14 cellular contexts compared by ENCODE assay signal in the genomic region with DNA sequence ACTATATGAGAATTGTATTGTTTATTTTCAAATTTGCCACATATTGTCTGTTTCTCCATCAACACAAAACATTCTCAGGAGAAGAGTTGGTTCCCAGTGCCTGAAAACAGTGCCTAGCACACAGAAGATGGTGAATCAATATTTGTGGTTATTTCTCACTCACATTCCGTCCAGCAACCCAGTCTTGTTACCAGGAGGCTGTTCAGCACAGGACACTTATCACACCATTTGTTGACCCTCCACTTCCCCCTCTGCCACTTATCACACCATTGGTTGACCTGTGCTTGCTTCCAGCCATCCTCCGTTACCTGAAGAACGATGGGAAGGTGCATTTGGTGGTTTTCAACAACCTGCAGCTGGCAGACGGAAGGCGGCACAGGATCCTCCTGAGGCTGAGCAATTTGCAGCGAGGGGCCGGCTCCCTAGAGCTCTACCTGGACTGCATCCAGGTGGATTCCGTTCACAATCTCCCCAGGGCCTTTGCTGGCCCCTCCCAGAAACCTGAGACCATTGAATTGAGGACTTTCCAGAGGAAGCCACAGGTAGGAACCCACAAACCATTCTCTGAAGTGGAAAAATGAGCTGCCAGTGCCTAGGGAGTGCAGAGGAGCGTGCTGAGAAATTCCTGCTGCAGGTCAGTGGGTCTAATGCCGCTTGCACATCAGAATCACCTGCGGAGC. TPM values are rescaled to one million over a fixed set of nuclear protein-coding genes. Genes with fewer than 3 reads are reported as not detected.
DNase-seq lines count a peak whose midpoint lies in the region; TF ChIP-seq lines count a peak whose summit lies in the region.
"Had no signal": no experiment of that assay in that cellular context is flagged by ENCODE, and none has a peak within 500 bp of the region (broad histone marks: within the 10 kb centered on the region; RNA-seq: fewer than 3 reads in every experiment).

No MANE protein-coding gene starts in this region.

- no peak overlapping the region for H2AFZ ChIP-seq in SK-N-SH (ENCODE audit: low read depth)

- intact Hi-C loops in Calu3 (cut with micrococcal nuclease; ENCODE audit: unreplicated experiment) = no loop called here

- peaks cover 11% of the 10 kb centered on the region for H3K27me3 Mint-ChIP-seq in Calu3 (ENCODE audit: unreplicated experiment)
- no peaks in the 10 kb centered on the region for H3K27me3 Mint-ChIP-seq in glutamatergic neuron (ENCODE audit: unreplicated experiment)

- POLR2A ChIA-PET in HEK293T (lab: Yijun Ruan, JAX) = no interaction called here
- POLR2A ChIA-PET in SK-N-SH (lab: Yijun Ruan, JAX) = no interaction called here

- no peaks in the 10 kb centered on the region for H3K36me3 ChIP-seq in SK-N-SH (replicated peaks in 1 of 2; ENCODE audit: control insufficient read depth in 1 of 2, insufficient read depth in 2 of 2, low read length in 1 of 2)
- H3K36me3 ChIP-seq: esophagus muscularis mucosa, WERI-Rb-1 had no signal

- H3K79me2 ChIP-seq in SK-N-SH (ENCODE audit: insufficient read depth) = no peaks in the 10 kb centered on the region

- peak; percentile 75 for DNase-seq in Calu3
- peak; percentile 93 for DNase-seq in NCI-H1436 (lab: John Stamatoyannopoulos, UW)
- DNase-seq in NCI-H748 treated with DMSO at 0.1 percent for 48 hours (lab: John Stamatoyannopoulos, UW) = peak; percentile 68
- peak; percentile 56 for DNase-seq in iPS-NIHi11 (ENCODE audit: low spot score)
- DNase-seq in HEK293T (ENCODE audit: extremely low spot score) = no peak
- DNase-seq in glutamatergic neuron = no peak
- no peak for DNase-seq in SK-N-SH
- no peak for DNase-seq in NCI-H2227 (lab: John Stamatoyannopoulos, UW; ENCODE audit: unreplicated experiment)
- DNase-seq: activated naive CD8-positive, alpha-beta T cell treated with anti-CD3 and anti-CD28 coated beads, Interleukin-2, amount 10 ng/mL, durations not matched to agents 7 days and 5 days; hippocampal formation; psoas muscle; stimulated activated CD4-positive, alpha-beta T cell treated with anti-CD3 and anti-CD28 coated beads, Interleukin-2, amount 100 ng/mL, for 24 hours; WERI-Rb-1 had no signal

- H3K9me3 ChIP-seq in SK-N-SH = no peaks in the 10 kb centered on the region
- H3K9me3 ChIP-seq: esophagus muscularis mucosa, psoas muscle had no signal

- no peak overlapping the region for H3K4me3 ChIP-seq in SK-N-SH (ENCODE audit: low read depth in 2 of 2, low read length in 1 of 2)
- H3K4me3 ChIP-seq: esophagus muscularis mucosa, psoas muscle had no signal

- TF ChIP-seq CTCF in Calu3 (IDR thresholded peaks at IDR 0.05; ENCODE audit: unreplicated experiment) = no peak
- TF ChIP-seq CTCF in glutamatergic neuron (IDR thresholded peaks at IDR 0.05; ENCODE audit: partially characterized antibody, unreplicated experiment) = no peak
- TF ChIP-seq CTCF in SK-N-SH (IDR thresholded peaks at IDR 0.05) = no peak

- H3K4me2 ChIP-seq in SK-N-SH = no peak overlapping the region

- peak overlapping the region; percentile 42 for H3K4me3 Mint-ChIP-seq in Calu3 (ENCODE audit: low read depth, unreplicated experiment)
- H3K4me3 Mint-ChIP-seq in glutamatergic neuron (ENCODE audit: unreplicated experiment) = no peak overlapping the region
- H3K4me3 Mint-ChIP-seq: activated naive CD8-positive, alpha-beta T cell treated with anti-CD3 and anti-CD28 coated beads, Interleukin-2, amount 10 ng/mL, durations not matched to agents 7 days and 5 days had no signal

- peaks cover 17% of the 10 kb centered on the region for H3K4me1 Mint-ChIP-seq in Calu3 (ENCODE audit: low read depth, unreplicated experiment)
- H3K4me1 Mint-ChIP-seq in glutamatergic neuron (ENCODE audit: low read depth, unreplicated experiment) = no peaks in the 10 kb centered on the region
- H3K4me1 Mint-ChIP-seq: activated naive CD8-positive, alpha-beta T cell treated with anti-CD3 and anti-CD28 coated beads, Interleukin-2, amount 10 ng/mL, durations not matched to agents 7 days and 5 days had no signal

- no peak overlapping the region for H3K27ac ChIP-seq in SK-N-SH (ENCODE audit: low read depth in 2 of 2, low read length in 1 of 2)
- H3K27ac ChIP-seq: esophagus muscularis mucosa, psoas muscle, WERI-Rb-1 had no signal

- H3K4me1 ChIP-seq in SK-N-SH (ENCODE audit: control insufficient read depth in 1 of 2, insufficient read depth in 2 of 2, low read depth in 1 of 2, low read length in 1 of 2) = peaks cover 0 to 2% of the 10 kb centered on the region in 2 experiments; a peak in 1 of 4 replicates
- H3K4me1 ChIP-seq: esophagus muscularis mucosa, psoas muscle had no signal

- no peak overlapping the region for H3K9ac ChIP-seq in SK-N-SH

- H3F3A ChIP-seq in SK-N-SH (replicated peaks; ENCODE audit: insufficient read depth) = no peaks in the 10 kb centered on the region

- TF ChIP-seq EP300 in SK-N-SH (IDR thresholded peaks at IDR 0.05; ENCODE audit: borderline replicate concordance in 1 of 2, low read depth in 1 of 2, low read length in 1 of 2) = no peak

- no peaks in the 10 kb centered on the region for H4K20me1 ChIP-seq in SK-N-SH (ENCODE audit: insufficient read depth)

- no peaks in the 10 kb centered on the region; the same call in 1 of the 2 replicates for H3K27me3 ChIP-seq in SK-N-SH (ENCODE audit: insufficient read depth)
- H3K27me3 ChIP-seq: esophagus muscularis mucosa had no signal

- 76% methylated on average over 8 of the region's 11 CpGs for WGBS in SK-N-SH (ENCODE audit: low lambda C conversion rate)

- H3K36me3 Mint-ChIP-seq in Calu3 (ENCODE audit: insufficient read depth, unreplicated experiment) (no peaks in the 10 kb centered on the region), glutamatergic neuron (ENCODE audit: unreplicated experiment) (no peaks in the 10 kb centered on the region)
- H3K36me3 Mint-ChIP-seq: activated naive CD8-positive, alpha-beta T cell treated with anti-CD3 and anti-CD28 coated beads, Interleukin-2, amount 10 ng/mL, durations not matched to agents 7 days and 5 days had no signal

- no peaks in the 10 kb centered on the region for H3K9me2 ChIP-seq in SK-N-SH

- no TSS peak for BruUV-seq in Calu3 (replicated peaks; lab: Mats Ljungman, UMichigan)

- CTCF ChIA-PET in Calu3 (lab: Charles Lee) (interaction anchor here (1.4 kb wide), 1 partner anchor 28 kb away, joined by 10 read pairs; no protein-coding TSS in a partner anchor), HEK293T (lab: Yijun Ruan, JAX) (no interaction called here), SK-N-SH (lab: Yijun Ruan, JAX) (interaction anchor here (1.0 to 2.4 kb wide), 2 partner anchors 28 to 198 kb away, joined by 3 to 8 read pairs; no protein-coding TSS in a partner anchor)

- H3K27ac Mint-ChIP-seq in Calu3 (ENCODE audit: unreplicated experiment) = no peak overlapping the region
- no peak overlapping the region for H3K27ac Mint-ChIP-seq in glutamatergic neuron (ENCODE audit: unreplicated experiment)
- H3K27ac Mint-ChIP-seq: activated naive CD8-positive, alpha-beta T cell treated with anti-CD3 and anti-CD28 coated beads, Interleukin-2, amount 10 ng/mL, durations not matched to agents 7 days and 5 days had no signal

- no peak for TF ChIP-seq RAD21 in SK-N-SH (IDR thresholded peaks at IDR 0.05; ENCODE audit: low read length)

- no peaks in the 10 kb centered on the region for H3K9me3 Mint-ChIP-seq in Calu3 (ENCODE audit: low read depth, unreplicated experiment)
- no peaks in the 10 kb centered on the region for H3K9me3 Mint-ChIP-seq in glutamatergic neuron (ENCODE audit: unreplicated experiment)
- H3K9me3 Mint-ChIP-seq: activated naive CD8-positive, alpha-beta T cell treated with anti-CD3 and anti-CD28 coated beads, Interleukin-2, amount 10 ng/mL, durations not matched to agents 7 days and 5 days had no signal

TF ChIP-seq in HEK293T, 16 proteins besides CTCF, POLR2A, EP300 and RAD21:
- TF ChIP-seq CTBP1 (IDR thresholded peaks at IDR 0.05; ENCODE audit: borderline replicate concordance) (no peak), ARNT (IDR thresholded peaks at IDR 0.05) (no peak), SP1 (IDR thresholded peaks at IDR 0.05) (no peak)

TF ChIP-seq in SK-N-SH, 30 proteins besides CTCF, POLR2A, EP300 and RAD21 (continues in another document):
- TF ChIP-seq MXI1 (IDR thresholded peaks at IDR 0.05; ENCODE audit: low read depth, low read length) (no peak), GABPA (IDR thresholded peaks at IDR 0.05; ENCODE audit: low read depth) (no peak), MEF2A (IDR thresholded peaks at IDR 0.05; ENCODE audit: borderline replicate concordance, low read depth) (no peak), RCOR1 (IDR thresholded peaks at IDR 0.05; ENCODE audit: low read length) (no peak), SIN3A (IDR thresholded peaks at IDR 0.05; ENCODE audit: borderline replicate concordance, low read depth, low read length) (no peak), SMC3 (IDR thresholded peaks at IDR 0.05; ENCODE audit: low read depth, low read length) (no peak), FOXM1 (IDR thresholded peaks at IDR 0.05; ENCODE audit: low read depth) (no peak), RXRA (IDR thresholded peaks at IDR 0.05; ENCODE audit: borderline replicate concordance, low read depth) (no peak), ELF1 (IDR thresholded peaks at IDR 0.05) (no peak)

RNA-seq across cellular contexts. Expression of a gene that starts 20.5 kb away (rescaled TPM):
- total RNA-seq in Calu3 (2022) (0.52 and 1.3 TPM in 2 replicates), glutamatergic neuron (ENCODE audit: unreplicated experiment) (41.1 TPM)
- 0.58 and 1.1 TPM in 2 replicates for polyA plus RNA-seq in SK-N-SH (2012; rRNA removed)
- polyA plus RNA-seq in SK-N-SH (2012; cell fraction: cytosol; rRNA removed) = 0.40 and 0.56 TPM in 2 replicates
- 1.3 and 2.4 TPM in 2 replicates for polyA plus RNA-seq in SK-N-SH (2012; cell fraction: nucleus; rRNA removed)

Comparison
In these comparisons a context has a peak if more than half of its experiments do, and no peak if none do; other contexts are left out.
1. DNase-seq: peak in Calu3 (single experiment), NCI-H1436 (single experiment), NCI-H748 treated with DMSO at 0.1 percent for 48 hours (single experiment) and iPS-NIHi11 (single experiment); none in HEK293T (single experiment), glutamatergic neuron (single experiment), SK-N-SH (single experiment) and NCI-H2227 (single experiment).
2. RNA of a gene that starts 20.5 kb away (total RNA-seq): 41.1 TPM in glutamatergic neuron (single experiment); 0.52 to 1.3 TPM in Calu3; every median in the first group is over 10 times any median in the second.